Comparison of ENCODE assay signal across 8 cellular contexts in the genomic region with DNA sequence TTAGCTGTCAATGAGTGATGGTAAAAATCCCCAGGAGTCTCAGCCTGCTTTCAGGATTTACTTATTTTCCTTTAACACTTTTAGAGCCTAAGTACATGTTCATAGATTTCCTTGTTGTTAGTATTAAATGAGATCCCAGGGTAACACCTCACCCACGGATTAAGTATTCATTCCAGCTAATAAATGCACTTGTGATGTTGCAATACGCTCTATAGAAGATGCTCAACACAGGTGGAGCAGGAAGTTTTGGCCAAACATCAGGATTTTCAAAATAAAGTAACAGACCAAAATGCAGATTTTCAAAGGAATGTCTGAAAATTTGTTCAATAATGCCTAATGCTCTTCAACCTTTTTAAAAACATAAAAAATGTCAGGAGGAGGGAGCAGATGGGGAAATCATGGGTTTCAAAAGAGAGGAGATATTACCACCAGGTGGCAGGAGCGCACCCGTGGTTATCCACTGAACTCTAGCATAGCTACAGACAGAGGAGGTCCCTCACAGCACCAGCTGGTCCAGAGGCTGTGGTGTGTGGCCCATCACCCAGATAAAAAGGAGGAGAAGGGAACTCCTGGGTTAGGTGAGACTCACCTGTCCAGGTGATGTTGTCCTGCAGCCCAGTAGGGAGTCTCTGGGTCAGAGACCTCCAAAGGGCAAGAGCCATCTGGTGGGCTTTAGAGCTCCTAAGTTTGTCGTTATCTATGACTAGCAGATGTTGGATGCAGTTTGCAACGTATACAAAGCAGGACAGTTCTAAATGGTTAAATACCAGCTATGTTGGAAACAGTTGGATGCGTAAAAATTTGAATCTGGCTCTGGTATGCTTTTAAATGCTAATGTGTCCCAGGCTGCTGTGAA.
DNase-seq lines count a peak whose midpoint lies in the region; ATAC-seq and TF ChIP-seq lines count a peak whose summit lies in the region.

No MANE protein-coding gene starts in this region.

- H3K4me3 ChIP-seq in mammary epithelial cell (replicated peaks in 1 of 3; ENCODE audit: insufficient read depth in 1 of 3, low read depth in 2 of 3, low read length in 3 of 3): no peak overlapping the region

- no peaks in the 10 kb centered on the region for H4K20me1 ChIP-seq in mammary epithelial cell (ENCODE audit: insufficient read depth, low read length)

- H3K4me1 ChIP-seq in mammary epithelial cell (ENCODE audit: insufficient read depth, low read length): peaks cover 17% of the 10 kb centered on the region

- no peaks in the 10 kb centered on the region for H3K9me3 ChIP-seq in mammary epithelial cell (replicated peaks; ENCODE audit: insufficient read depth, low read length)

- ATAC-seq in GM21717 (IDR thresholded peaks at IDR 0.05; ENCODE audit: unreplicated experiment) (peak; percentile 90), GM21825 (IDR thresholded peaks at IDR 0.05; ENCODE audit: unreplicated experiment) (no peak)

- H2AFZ ChIP-seq in mammary epithelial cell (ENCODE audit: low read depth, low read length): no peak overlapping the region

- dilution Hi-C loops in mammary epithelial cell (cut with HindIII; ENCODE audit: low sequenced_read_pairs): no loop called here

- DNase-seq in GM04504 (ENCODE audit: low read depth) (peak; percentile 51), T1000 (lab: John Stamatoyannopoulos, UW) (peak; percentile 35), mammary epithelial cell (peak; percentile 60), kidney glomerular epithelial cell (lab: John Stamatoyannopoulos, UW) (peak; percentile 46)
- peak; percentile 11 to 29 (median 21) for DNase-seq in stimulated activated CD4-positive, alpha-beta T cell treated with anti-CD3 and anti-CD28 coated beads, TNF-alpha, amount 100 ng/mL, for 24 hours (ENCODE audit: low read depth in 3 of 3)

- in situ Hi-C loops in mammary epithelial cell (cut with MboI; ENCODE audit: low sequenced_read_pairs in 2 of 2): loop anchor here (5.0 to 10.0 kb wide), 2 partner anchors 184 to 186 kb away; no protein-coding TSS in a partner anchor

- H3K4me2 ChIP-seq in mammary epithelial cell (ENCODE audit: insufficient read depth, low read depth, low read length): peak overlapping the region; percentile 2

- intact Hi-C loops in mammary epithelial cell (cut with micrococcal nuclease): loop anchor here (1.0 to 5.0 kb wide), 10 partner anchors 38 to 273 kb away; no protein-coding TSS in a partner anchor

- TF ChIP-seq CTCF in LNCAP (IDR thresholded peaks at IDR 0.05) (peak; percentile 60), mammary epithelial cell (conservative IDR thresholded peaks at IDR 0.05 in 1 of 2, IDR thresholded peaks at IDR 0.05 in 1 of 2; ENCODE audit: extremely low read depth in 1 of 2, insufficient read depth in 1 of 2, low read depth in 1 of 2, low read length in 2 of 2) (peak; percentile 61 to 77)

- peak overlapping the region; percentile 21 for H3K27ac ChIP-seq in mammary epithelial cell (ENCODE audit: insufficient read depth, low read depth, low read length)

- no TSS peak for BruUV-seq in mammary epithelial cell (replicated peaks; lab: Mats Ljungman, UMichigan)

- H3K36me3 ChIP-seq in mammary epithelial cell (ENCODE audit: insufficient read depth, low read length): no peaks in the 10 kb centered on the region

- 46% methylated on average over 7 of the region's 7 CpGs for WGBS in mammary epithelial cell (ENCODE audit: low coverage, missing lambda C conversion rate)

- CTCF ChIA-PET in mammary epithelial cell (lab: Charles Lee; ENCODE audit: low non-redundant PET): interaction anchor here (0.5 to 1.7 kb wide), 7 partner anchors 32 to 273 kb away, joined by 3 to 12 read pairs (median 5); no protein-coding TSS in a partner anchor

- H3K9ac ChIP-seq in mammary epithelial cell (ENCODE audit: insufficient read depth, low read length): peak overlapping the region; percentile 6

- H3K27me3 ChIP-seq in mammary epithelial cell (ENCODE audit: insufficient read depth, low read length): no peaks in the 10 kb centered on the region

- H3K79me2 ChIP-seq in mammary epithelial cell (ENCODE audit: insufficient read depth, low read length): no peaks in the 10 kb centered on the region
